Comparison of ENCODE assay signal across 8 cellular contexts in genomic region chr16:66514980-66515480, GRCh38. TPM values are rescaled to one million over a fixed set of nuclear protein-coding genes. Genes with fewer than 3 reads are reported as not detected.
A peak's percentile ranks its signal among the peaks of the same experiment; 100 is the strongest.
DNase-seq lines count a peak whose midpoint lies in the region; ATAC-seq and TF ChIP-seq lines count a peak whose summit lies in the region.
"Not testable (repeated sequence)": the region's sequence is repeated elsewhere in the genome, so short reads cannot be mapped to it uniquely, and the experiment has no call there.

No MANE protein-coding gene starts in this region.

- H3K9me3 Mint-ChIP-seq in CD4-positive, CD25-positive, alpha-beta regulatory T cell; activated T-cell treated with anti-CD3 and anti-CD28 coated beads, Interleukin-2, amount 50 U/mL, for 24 hours; neural crest cell; stimulated activated memory B cell treated with anti-CD40 and anti-IgM and Interleukin-4, amounts not matched to agents 10 μg/mL and 1 μg/mL and 100 μg/mL, for 72 hours: not testable (repeated sequence)

- not testable (repeated sequence) for H3K36me3 ChIP-seq in CD4-positive, CD25-positive, alpha-beta regulatory T cell (ENCODE audit: control insufficient read depth, insufficient read depth, low read length)
- H3K36me3 ChIP-seq in heart right ventricle = peaks cover 0 to 31% (median 0%) of the 10 kb centered on the region in 9 donors

- not testable (repeated sequence) for H3K27me3 Mint-ChIP-seq in CD4-positive, CD25-positive, alpha-beta regulatory T cell; activated T-cell treated with anti-CD3 and anti-CD28 coated beads, Interleukin-2, amount 50 U/mL, for 24 hours; neural crest cell (ENCODE audit: low read depth); stimulated activated memory B cell treated with anti-CD40 and anti-IgM and Interleukin-4, amounts not matched to agents 10 μg/mL and 1 μg/mL and 100 μg/mL, for 72 hours

- H3K4me1 Mint-ChIP-seq in CD4-positive, CD25-positive, alpha-beta regulatory T cell = peaks cover 0 to 64% (median 35%) of the 10 kb centered on the region in 4 donors
- H3K4me1 Mint-ChIP-seq in activated T-cell treated with anti-CD3 and anti-CD28 coated beads, Interleukin-2, amount 50 U/mL, for 24 hours (ENCODE audit: low read depth) = peaks cover 56% of the 10 kb centered on the region
- peaks cover 62% of the 10 kb centered on the region for H3K4me1 Mint-ChIP-seq in neural crest cell
- peaks cover 44% of the 10 kb centered on the region for H3K4me1 Mint-ChIP-seq in stimulated activated memory B cell treated with anti-CD40 and anti-IgM and Interleukin-4, amounts not matched to agents 10 μg/mL and 1 μg/mL and 100 μg/mL, for 72 hours

- H3K27ac Mint-ChIP-seq in CD4-positive, CD25-positive, alpha-beta regulatory T cell = peak overlapping the region; percentile 63 to 95 (median 69)
- H3K27ac Mint-ChIP-seq in activated T-cell treated with anti-CD3 and anti-CD28 coated beads, Interleukin-2, amount 50 U/mL, for 24 hours = peak overlapping the region; percentile 95
- H3K27ac Mint-ChIP-seq in neural crest cell (ENCODE audit: unreplicated experiment) = peak overlapping the region; percentile 97
- peak overlapping the region; percentile 57 for H3K27ac Mint-ChIP-seq in stimulated activated memory B cell treated with anti-CD40 and anti-IgM and Interleukin-4, amounts not matched to agents 10 μg/mL and 1 μg/mL and 100 μg/mL, for 72 hours

- DNase-seq in CD4-positive, CD25-positive, alpha-beta regulatory T cell; RWPE1 (ENCODE audit: low spot score); activated T-cell treated with anti-CD3 and anti-CD28 coated beads, Interleukin-2, amount 50 U/mL, for 24 hours; heart right ventricle; neural crest cell (ENCODE audit: low read depth, low spot score): not testable (repeated sequence)
- peak; percentile 38 for DNase-seq in ureter (ENCODE audit: low spot score)

- TF ChIP-seq CTCF in RWPE1 (conservative IDR thresholded peaks at IDR 0.05; ENCODE audit: low read depth); heart right ventricle (IDR thresholded peaks at IDR 0.05); neural crest cell (conservative IDR thresholded peaks at IDR 0.05): not testable (repeated sequence)

- H3K9me3 ChIP-seq in CD4-positive, CD25-positive, alpha-beta regulatory T cell (ENCODE audit: control insufficient read depth in 2 of 2, low read length in 2 of 2); heart right ventricle: not testable (repeated sequence)

- H3K4me3 ChIP-seq in CD4-positive, CD25-positive, alpha-beta regulatory T cell (ENCODE audit: low read depth, low read length); heart right ventricle: not testable (repeated sequence)

- H3K27ac ChIP-seq in CD4-positive, CD25-positive, alpha-beta regulatory T cell (ENCODE audit: insufficient read depth, low read length, poor library complexity, severe bottlenecking) = peak overlapping the region; percentile 89
- H3K27ac ChIP-seq in RWPE1 = peak overlapping the region; percentile 85
- peak overlapping the region; percentile 95 for H3K27ac ChIP-seq in cingulate gyrus (ENCODE audit: low read depth, low read length)
- H3K27ac ChIP-seq in heart right ventricle = peak overlapping the region in 8 of 10 donors; percentile 96 to 100 (median 98)

- WGBS in heart right ventricle, 2 donors = 93 to 94% methylated on average over 5 of the region's 6 CpGs

- CTCF ChIA-PET in RWPE1 (lab: Yijun Ruan, JAX) = not testable (repeated sequence)

- not testable (repeated sequence) for ATAC-seq in CD4-positive, CD25-positive, alpha-beta regulatory T cell (ENCODE audit: low read depth in 2 of 2); heart right ventricle; stimulated activated memory B cell treated with anti-CD40 and anti-IgM and Interleukin-4, amounts not matched to agents 10 μg/mL and 1 μg/mL and 100 μg/mL, for 72 hours

- intact Hi-C loops in heart right ventricle (cut with DNase I) = loop anchor here in 4 of 10 donors (5.0 to 10.0 kb wide), 3 partner anchors 37 to 92 kb away; partner anchors contain the start of genes CKLF (in 3 of the 4), TK2 (in 3 of the 4) and CMTM3 (in 1 of the 4)

- H3K4me3 Mint-ChIP-seq in CD4-positive, CD25-positive, alpha-beta regulatory T cell; activated T-cell treated with anti-CD3 and anti-CD28 coated beads, Interleukin-2, amount 50 U/mL, for 24 hours; neural crest cell; stimulated activated memory B cell treated with anti-CD40 and anti-IgM and Interleukin-4, amounts not matched to agents 10 μg/mL and 1 μg/mL and 100 μg/mL, for 72 hours: not testable (repeated sequence)

- POLR2A ChIA-PET in RWPE1 (lab: Yijun Ruan, JAX; ENCODE audit: low non-redundant PET) = not testable (repeated sequence)

- not testable (repeated sequence) for H3K27me3 ChIP-seq in CD4-positive, CD25-positive, alpha-beta regulatory T cell (ENCODE audit: control insufficient read depth, insufficient read depth, low read length); heart right ventricle

- H3K36me3 Mint-ChIP-seq in CD4-positive, CD25-positive, alpha-beta regulatory T cell; activated T-cell treated with anti-CD3 and anti-CD28 coated beads, Interleukin-2, amount 50 U/mL, for 24 hours (ENCODE audit: low read depth); neural crest cell (ENCODE audit: low read depth); stimulated activated memory B cell treated with anti-CD40 and anti-IgM and Interleukin-4, amounts not matched to agents 10 μg/mL and 1 μg/mL and 100 μg/mL, for 72 hours: not testable (repeated sequence)

- H3K4me1 ChIP-seq in CD4-positive, CD25-positive, alpha-beta regulatory T cell (ENCODE audit: control insufficient read depth, insufficient read depth, low read length, poor library complexity, severe bottlenecking) = peaks cover 41% of the 10 kb centered on the region
- peaks cover 26 to 90% (median 78%) of the 10 kb centered on the region in 9 donors for H3K4me1 ChIP-seq in heart right ventricle

RNA-seq across cellular contexts. Expression of gene TK2, which starts 34.9 kb away (rescaled TPM):
- 8.2 TPM for total RNA-seq in CD4-positive, CD25-positive, alpha-beta regulatory T cell
- polyA plus RNA-seq in CD4-positive, CD25-positive, alpha-beta regulatory T cell = 1 to 10 TPM; 5.1 to 8.8 (median 7.7) TPM
- total RNA-seq in heart right ventricle (10 to 100 TPM; 16.0 to 26.0 (median 21.4) TPM), neural crest cell (12.6 and 16.3 TPM in 2 replicates), ureter (37.9 TPM)
- 10 to 100 TPM in 1 of 2 donors, 1 to 10 TPM in 1; 8.0 to 13.6 TPM for polyA plus RNA-seq in heart right ventricle

RNA-seq across cellular contexts. Expression of gene CKLF, which starts 37.3 kb away (rescaled TPM):
- 48.2 TPM for total RNA-seq in CD4-positive, CD25-positive, alpha-beta regulatory T cell
- 100 to 1,000 TPM; 157 to 242 (median 168) TPM for polyA plus RNA-seq in CD4-positive, CD25-positive, alpha-beta regulatory T cell
- total RNA-seq in heart right ventricle (10 to 100 TPM in 3 of 10 donors, 1 to 10 TPM in 7; 1.6 to 19.9 (median 6.7) TPM), neural crest cell (48.8 and 51.2 TPM in 2 replicates), ureter (34.0 TPM)
- polyA plus RNA-seq in heart right ventricle = 10 to 100 TPM in 1 of 2 donors, 1 to 10 TPM in 1; 6.8 to 24.1 TPM

RNA-seq across cellular contexts. Expression of gene CMTM1, which starts 51.2 kb away (rescaled TPM):
- total RNA-seq in CD4-positive, CD25-positive, alpha-beta regulatory T cell = 3.2 TPM
- 1 to 10 TPM in 2 of 4 donors, under 1 TPM in 2; 0.26 to 1.7 (median 0.96) TPM for polyA plus RNA-seq in CD4-positive, CD25-positive, alpha-beta regulatory T cell
- 1 to 10 TPM in 5 of 10 donors, under 1 TPM in 5; 0.50 to 2.1 (median 0.98) TPM for total RNA-seq in heart right ventricle
- under 1 TPM in 1 of 2 donors, not detected in 1; 0.19 TPM for polyA plus RNA-seq in heart right ventricle
- total RNA-seq in neural crest cell = 17.1 and 18.4 TPM in 2 replicates
- 4.3 TPM for total RNA-seq in ureter
